In genomic region chr4:71113294-71113693, GRCh38 we compare ENCODE assay signal across 16 cellular contexts.
DNase-seq lines count a peak whose midpoint lies in the region; ATAC-seq and TF ChIP-seq lines count a peak whose summit lies in the region.
"Had no signal": no experiment of that assay in that cellular context is flagged by ENCODE, and none has a peak within 500 bp of the region (broad histone marks: within the 10 kb centered on the region; RNA-seq: fewer than 3 reads in every experiment).

No MANE protein-coding gene starts in this region.

- no peak overlapping the region for H3T11ph ChIP-seq in H9 (ENCODE audit: low read length)

- H3K36me3 ChIP-seq in spleen (no peaks in the 10 kb centered on the region), thyroid gland (no peaks in the 10 kb centered on the region)
- H3K36me3 ChIP-seq: SJCRH30 had no signal

- ATAC-seq in HG03565 (IDR thresholded peaks at IDR 0.05; ENCODE audit: unreplicated experiment) = no peak
- ATAC-seq: naive thymus-derived CD4-positive, alpha-beta T cell; right cardiac atrium; stimulated activated naive CD8-positive, alpha-beta T cell treated with anti-CD3 and anti-CD28 coated beads, Interleukin-15, amount 100 ng/mL, for 72 hours had no signal

- no peaks in the 10 kb centered on the region for H3K79me2 ChIP-seq in H9 (ENCODE audit: insufficient read depth, low read length)

- no CpG with 5 or more reads among the region's 1 CpG for WGBS in H9 (ENCODE audit: extremely low coverage, insufficient read length, low lambda C conversion rate)
- WGBS in spleen, 5 donors = 88 to 94% (median 92%) methylated on average over 1 of the region's 1 CpG
- WGBS in thyroid gland, 2 donors = 89 to 95% methylated on average over 1 of the region's 1 CpG

- DNase-seq in H9 = no peak
- peak; percentile 16 for DNase-seq in SK-MEL-5 (ENCODE audit: low read depth, low spot score)
- DNase-seq in iPS-NIHi7 (ENCODE audit: extremely low spot score) = peak; percentile 33
- no peak for DNase-seq in spleen
- no peak for DNase-seq in middle frontal gyrus (ENCODE audit: extremely low spot score, low spot score)
- no peak for DNase-seq in thyroid gland
- DNase-seq: C1 segment of cervical spinal cord; dermis blood vessel endothelial cell; kidney glomerular epithelial cell; naive thymus-derived CD4-positive, alpha-beta T cell; NCI-H446; right cardiac atrium; stimulated activated naive CD8-positive, alpha-beta T cell treated with anti-CD3 and anti-CD28 coated beads, Interleukin-15, amount 100 ng/mL, for 72 hours had no signal

- H3K27me3 Mint-ChIP-seq in H9 (ENCODE audit: low read depth) = no peaks in the 10 kb centered on the region
- H3K27me3 Mint-ChIP-seq: naive thymus-derived CD4-positive, alpha-beta T cell; stimulated activated naive CD8-positive, alpha-beta T cell treated with anti-CD3 and anti-CD28 coated beads, Interleukin-15, amount 100 ng/mL, for 72 hours had no signal

- H3K9me3 Mint-ChIP-seq in H9 = no peaks in the 10 kb centered on the region
- H3K9me3 Mint-ChIP-seq: naive thymus-derived CD4-positive, alpha-beta T cell; stimulated activated naive CD8-positive, alpha-beta T cell treated with anti-CD3 and anti-CD28 coated beads, Interleukin-15, amount 100 ng/mL, for 72 hours had no signal

- in situ Hi-C loops in SK-MEL-5 (cut with HindIII; ENCODE audit: low pct_unique_long_range_greater_than_20kb, low sequenced_read_pairs) = no loop called here

- no peak overlapping the region for H3K18ac ChIP-seq in H9 (ENCODE audit: insufficient read length, low read depth, low read length)

- H2BK5ac ChIP-seq in H9 (ENCODE audit: insufficient read length, low read length) = no peak overlapping the region

- TF ChIP-seq POLR2A in spleen (IDR thresholded peaks at IDR 0.05) (no peak), thyroid gland (IDR thresholded peaks at IDR 0.05) (no peak)

- no peaks in the 10 kb centered on the region for H3K27me3 ChIP-seq in H9 (ENCODE audit: insufficient read depth, low read length)
- no peaks in the 10 kb centered on the region for H3K27me3 ChIP-seq in spleen (replicated peaks in 1 of 7)
- no peaks in the 10 kb centered on the region for H3K27me3 ChIP-seq in thyroid gland
- H3K27me3 ChIP-seq: SJCRH30 had no signal

- no peaks in the 10 kb centered on the region for H3K79me1 ChIP-seq in H9 (ENCODE audit: insufficient read depth, low read depth, low read length, poor library complexity, severe bottlenecking)

- no peak overlapping the region for H3K56ac ChIP-seq in H9 (ENCODE audit: insufficient read length, low read depth, low read length)

- no peak overlapping the region for H3K4ac ChIP-seq in H9 (ENCODE audit: low read depth, low read length)

- H3K9ac ChIP-seq in H9 (ENCODE audit: extremely low read depth, insufficient read length, low read length) = no peak overlapping the region

- no peak overlapping the region for H3K4me3 ChIP-seq in spleen
- H3K4me3 ChIP-seq in thyroid gland (replicated peaks in 1 of 3) = no peak overlapping the region
- H3K4me3 ChIP-seq: SJCRH30 had no signal

- intact Hi-C loops in spleen (cut with DNase I; ENCODE audit: low total_unique reads) (no loop called here), thyroid gland (cut with DNase I) (no loop called here)

- no peak overlapping the region for H2BK20ac ChIP-seq in H9 (ENCODE audit: low read depth, low read length, poor library complexity, severe bottlenecking)

- H2BK120ac ChIP-seq in H9 (ENCODE audit: low read depth, low read length, poor library complexity, severe bottlenecking) = no peak overlapping the region

- no peaks in the 10 kb centered on the region for H3K4me1 Mint-ChIP-seq in H9

- H3K4me1 ChIP-seq in H9 (ENCODE audit: insufficient read depth, low read length) = no peaks in the 10 kb centered on the region
- H3K4me1 ChIP-seq in spleen = peaks cover 0 to 3% (median 0%) of the 10 kb centered on the region in 6 donors
- no peaks in the 10 kb centered on the region for H3K4me1 ChIP-seq in thyroid gland

- no peak overlapping the region for H3K23ac ChIP-seq in H9 (ENCODE audit: insufficient read length, low read depth, low read length)

- H3K27ac Mint-ChIP-seq in H9 = no peak overlapping the region
- H3K27ac Mint-ChIP-seq: naive thymus-derived CD4-positive, alpha-beta T cell had no signal

- H3K27ac ChIP-seq in C4-2B (no peak overlapping the region), H9 (ENCODE audit: insufficient read length, low read depth, low read length) (no peak overlapping the region), spleen (no peak overlapping the region), thyroid gland (no peak overlapping the region)
- H3K27ac ChIP-seq: SJCRH30 had no signal

- H2BK12ac ChIP-seq in H9 (ENCODE audit: insufficient read length, low read depth, low read length) = no peak overlapping the region

- no peaks in the 10 kb centered on the region for H4K20me1 ChIP-seq in H9 (ENCODE audit: control insufficient read depth, insufficient read depth, insufficient read length)

- H3K4me2 ChIP-seq in H9 (ENCODE audit: insufficient read depth, insufficient read length, low read length) = no peak overlapping the region

- H4K5ac ChIP-seq in H9 (ENCODE audit: insufficient read length, low read depth, low read length) = no peak overlapping the region

- no peak overlapping the region for H2AK5ac ChIP-seq in H9 (ENCODE audit: insufficient read length, low read length)

- no peak overlapping the region for H2BK15ac ChIP-seq in H9 (ENCODE audit: low read depth, low read length)

- H3K36me3 Mint-ChIP-seq in H9 (ENCODE audit: insufficient read depth in 1 of 3, low read depth in 3 of 3) = no peaks in the 10 kb centered on the region
- H3K36me3 Mint-ChIP-seq: naive thymus-derived CD4-positive, alpha-beta T cell had no signal

- H3K14ac ChIP-seq in H9 (ENCODE audit: insufficient read depth, low read length) = no peak overlapping the region

- no peak overlapping the region for H2AFZ ChIP-seq in H9 (ENCODE audit: low read length)

- no peaks in the 10 kb centered on the region for H3K23me2 ChIP-seq in H9 (ENCODE audit: insufficient read length, low read depth, low read length, poor library complexity, severe bottlenecking)

- H4K8ac ChIP-seq in H9 (replicated peaks; ENCODE audit: insufficient read length, low read depth, low read length) = no peak overlapping the region

- no peak overlapping the region for H3K4me3 Mint-ChIP-seq in H9
- H3K4me3 Mint-ChIP-seq: naive thymus-derived CD4-positive, alpha-beta T cell; stimulated activated naive CD8-positive, alpha-beta T cell treated with anti-CD3 and anti-CD28 coated beads, Interleukin-15, amount 100 ng/mL, for 72 hours had no signal

- H4K91ac ChIP-seq in H9 (ENCODE audit: insufficient read length, low read depth, low read length) = no peak overlapping the region

- no peaks in the 10 kb centered on the region for H3K9me3 ChIP-seq in H9 (ENCODE audit: control insufficient read depth, low read depth, low read length)
- no peaks in the 10 kb centered on the region for H3K9me3 ChIP-seq in spleen
- no peaks in the 10 kb centered on the region for H3K9me3 ChIP-seq in thyroid gland
- H3K9me3 ChIP-seq: SJCRH30 had no signal

- TF ChIP-seq CTCF in C4-2B (conservative IDR thresholded peaks at IDR 0.05) (peak; percentile 64), H9 (conservative IDR thresholded peaks at IDR 0.05) (peak; percentile 62), spleen (IDR thresholded peaks at IDR 0.05 in 8 of 11, conservative IDR thresholded peaks at IDR 0.05 in 3 of 11) (no peak), thyroid gland (IDR thresholded peaks at IDR 0.05) (no peak)

Comparison
In these comparisons a context has a peak if more than half of its experiments do, and no peak if none do; other contexts are left out.
1. CTCF ChIP-seq: peak in C4-2B (single experiment) and H9 (single experiment); none in spleen (0 of 11) and thyroid gland (0 of 6).
2. DNase-seq: peak in SK-MEL-5 (single experiment) and iPS-NIHi7 (single experiment); none in H9 (single experiment), spleen (single experiment), middle frontal gyrus (single experiment) and thyroid gland (0 of 2).